ENCODE assay signal across 20 cellular contexts in genomic region chr6:24997186-24997585, GRCh38.
A peak's percentile ranks its signal among the peaks of the same experiment; 100 is the strongest.
DNase-seq lines count a peak whose midpoint lies in the region; ATAC-seq and TF ChIP-seq lines count a peak whose summit lies in the region.
"Had no signal": no experiment of that assay in that cellular context is flagged by ENCODE, and none has a peak within 500 bp of the region (broad histone marks: within the 10 kb centered on the region; RNA-seq: fewer than 3 reads in every experiment).

No MANE protein-coding gene starts in this region.

- ATAC-seq in left lung (no peak), GM18498 (IDR thresholded peaks at IDR 0.05; ENCODE audit: unreplicated experiment) (no peak)
- ATAC-seq in activated CD8-positive, alpha-beta memory T cell treated with anti-CD3 and anti-CD28 coated beads, Interleukin-2, amount 10 ng/mL, durations not matched to agents 7 days and 5 days: no peak

- peaks cover 57% of the 10 kb centered on the region for H3K4me1 Mint-ChIP-seq in activated CD4-positive, alpha-beta T cell treated with anti-CD3 and anti-CD28 coated beads, Interleukin-2, amount 10 ng/mL, durations not matched to agents 7 days and 5 days
- H3K4me1 Mint-ChIP-seq in activated CD8-positive, alpha-beta memory T cell treated with anti-CD3 and anti-CD28 coated beads, Interleukin-2, amount 10 ng/mL, durations not matched to agents 7 days and 5 days: peaks cover 38% of the 10 kb centered on the region

- H3K27me3 ChIP-seq in BLaER1 treated with 17β-estradiol and CSF1 and Interleukin-3, amounts not matched to agents 10 nM and 100 nM: no peaks in the 10 kb centered on the region
- no peaks in the 10 kb centered on the region for H3K27me3 ChIP-seq in HUES48 (ENCODE audit: control insufficient read depth, insufficient read depth, low read length)
- no peaks in the 10 kb centered on the region for H3K27me3 ChIP-seq in left lung
- H3K27me3 ChIP-seq: cardiac muscle cell, dorsolateral prefrontal cortex had no signal

- POLR2A ChIA-PET in activated CD4-positive, alpha-beta T cell treated with anti-CD3 and anti-CD28 coated beads, Interleukin-2, amount 10 ng/mL, durations not matched to agents 7 days and 5 days (lab: Charles Lee): no interaction called here

- H3K9me3 ChIP-seq in BLaER1 treated with 17β-estradiol and CSF1 and Interleukin-3, amounts not matched to agents 10 nM and 100 nM (replicated peaks in 1 of 11): peaks cover 7 to 15% (median 10%) of the 10 kb centered on the region in 11 experiments; a peak in 14 of 22 replicates
- H3K9me3 ChIP-seq in HUES48 (ENCODE audit: control insufficient read depth, insufficient read depth, low read length): no peaks in the 10 kb centered on the region
- H3K9me3 ChIP-seq in left lung: no peaks in the 10 kb centered on the region

- peak overlapping the region in 9 of 11 experiments; percentile 29 to 72 (median 66); a peak in 15 of 22 replicates for H3K9ac ChIP-seq in BLaER1 treated with 17β-estradiol and CSF1 and Interleukin-3, amounts not matched to agents 10 nM and 100 nM
- no peak overlapping the region for H3K9ac ChIP-seq in HUES48 (ENCODE audit: low read depth, low read length)

- H4K20me1 ChIP-seq in BLaER1 treated with 17β-estradiol and CSF1 and Interleukin-3, amounts not matched to agents 10 nM and 100 nM: no peaks in the 10 kb centered on the region

- no peak overlapping the region for H3K27ac Mint-ChIP-seq in activated CD4-positive, alpha-beta T cell treated with anti-CD3 and anti-CD28 coated beads, Interleukin-2, amount 10 ng/mL, durations not matched to agents 7 days and 5 days
- H3K27ac Mint-ChIP-seq in activated CD8-positive, alpha-beta memory T cell treated with anti-CD3 and anti-CD28 coated beads, Interleukin-2, amount 10 ng/mL, durations not matched to agents 7 days and 5 days: no peak overlapping the region

- H3K27me3 Mint-ChIP-seq in activated CD4-positive, alpha-beta T cell treated with anti-CD3 and anti-CD28 coated beads, Interleukin-2, amount 10 ng/mL, durations not matched to agents 7 days and 5 days: no peaks in the 10 kb centered on the region
- no peaks in the 10 kb centered on the region for H3K27me3 Mint-ChIP-seq in activated CD8-positive, alpha-beta memory T cell treated with anti-CD3 and anti-CD28 coated beads, Interleukin-2, amount 10 ng/mL, durations not matched to agents 7 days and 5 days
- H3K27me3 Mint-ChIP-seq: stimulated activated naive CD8-positive, alpha-beta T cell treated with anti-CD3 and anti-CD28 coated beads, Interleukin-15, Interleukin-2, amounts not matched to agents 100 ng/mL and 50 ng/mL, for 24 hours had no signal

- peaks cover 41% of the 10 kb centered on the region for H3K36me3 Mint-ChIP-seq in activated CD4-positive, alpha-beta T cell treated with anti-CD3 and anti-CD28 coated beads, Interleukin-2, amount 10 ng/mL, durations not matched to agents 7 days and 5 days (ENCODE audit: low read depth)
- peaks cover 17% of the 10 kb centered on the region for H3K36me3 Mint-ChIP-seq in activated CD8-positive, alpha-beta memory T cell treated with anti-CD3 and anti-CD28 coated beads, Interleukin-2, amount 10 ng/mL, durations not matched to agents 7 days and 5 days

- peak overlapping the region; percentile 71 to 90 (median 84) for H3K4me2 ChIP-seq in BLaER1 treated with 17β-estradiol and CSF1 and Interleukin-3, amounts not matched to agents 10 nM and 100 nM

- peak overlapping the region; percentile 14 to 87 (median 82); a peak in 21 of 22 replicates for H3K27ac ChIP-seq in BLaER1 treated with 17β-estradiol and CSF1 and Interleukin-3, amounts not matched to agents 10 nM and 100 nM
- peak overlapping the region; percentile 12 for H3K27ac ChIP-seq in HUES48 (ENCODE audit: low read depth, low read length)
- H3K27ac ChIP-seq in left lung: peak overlapping the region; percentile 7 to 84
- H3K27ac ChIP-seq: cardiac muscle cell, dorsolateral prefrontal cortex, epithelial cell of prostate, left ventricle myocardium inferior, VCaP had no signal

- DNase-seq in SKM-1 treated with dmso at 0.1 percent for 144 hours (lab: John Stamatoyannopoulos, UW; ENCODE audit: unreplicated experiment): peak; percentile 45
- no peak for DNase-seq in left lung
- no peak for DNase-seq in activated CD4-positive, alpha-beta T cell treated with anti-CD3 and anti-CD28 coated beads, Interleukin-2, amount 10 ng/mL, durations not matched to agents 7 days and 5 days
- DNase-seq in activated CD8-positive, alpha-beta memory T cell treated with anti-CD3 and anti-CD28 coated beads, Interleukin-2, amount 10 ng/mL, durations not matched to agents 7 days and 5 days: no peak
- DNase-seq in NCI-H446 treated with DMSO at 0.1 percent for 48 hours (lab: John Stamatoyannopoulos, UW): no peak
- DNase-seq: ACHN; dorsolateral prefrontal cortex; foreskin melanocyte; left ventricle myocardium inferior; NCI-H748 treated with DMSO at 0.1 percent for 48 hours; right cardiac atrium; RPMI8226; stimulated activated CD4-positive, alpha-beta T cell treated with anti-CD3 and anti-CD28 coated beads, Interleukin-15, amount 100 ng/mL, for 24 hours had no signal

- peak overlapping the region in 2 of 10 experiments; percentile 9 to 25; a peak in 2 of 20 replicates for H3K4me3 ChIP-seq in BLaER1 treated with 17β-estradiol and CSF1 and Interleukin-3, amounts not matched to agents 10 nM and 100 nM
- H3K4me3 ChIP-seq in HUES48 (ENCODE audit: low read depth, low read length) (no peak overlapping the region), left lung (no peak overlapping the region)
- H3K4me3 ChIP-seq: cardiac muscle cell, dorsolateral prefrontal cortex, left ventricle myocardium inferior had no signal

- H3K36me3 ChIP-seq in BLaER1 treated with 17β-estradiol and CSF1 and Interleukin-3, amounts not matched to agents 10 nM and 100 nM: no peaks in the 10 kb centered on the region
- no peaks in the 10 kb centered on the region for H3K36me3 ChIP-seq in HUES48 (ENCODE audit: control insufficient read depth, insufficient read depth, low read length)
- H3K36me3 ChIP-seq in left lung: no peaks in the 10 kb centered on the region
- H3K36me3 ChIP-seq: cardiac muscle cell, left ventricle myocardium inferior had no signal

- intact Hi-C loops in left lung (cut with DNase I): no loop called here

- H3K4me3 Mint-ChIP-seq in activated CD4-positive, alpha-beta T cell treated with anti-CD3 and anti-CD28 coated beads, Interleukin-2, amount 10 ng/mL, durations not matched to agents 7 days and 5 days: no peak overlapping the region
- no peak overlapping the region for H3K4me3 Mint-ChIP-seq in activated CD8-positive, alpha-beta memory T cell treated with anti-CD3 and anti-CD28 coated beads, Interleukin-2, amount 10 ng/mL, durations not matched to agents 7 days and 5 days
- H3K4me3 Mint-ChIP-seq: stimulated activated naive CD8-positive, alpha-beta T cell treated with anti-CD3 and anti-CD28 coated beads, Interleukin-15, Interleukin-2, amounts not matched to agents 100 ng/mL and 50 ng/mL, for 24 hours had no signal

- TF ChIP-seq CTCF in left lung (IDR thresholded peaks at IDR 0.05): no peak

- H3K4me1 ChIP-seq in BLaER1 treated with 17β-estradiol and CSF1 and Interleukin-3, amounts not matched to agents 10 nM and 100 nM: peaks cover 32 to 75% (median 53%) of the 10 kb centered on the region in 10 experiments
- H3K4me1 ChIP-seq in HUES48 (ENCODE audit: control insufficient read depth, insufficient read depth, low read length): peaks cover 31% of the 10 kb centered on the region
- peaks cover 3 to 48% of the 10 kb centered on the region in 2 donors for H3K4me1 ChIP-seq in left lung
- H3K4me1 ChIP-seq: left ventricle myocardium inferior had no signal

- CTCF ChIA-PET in activated CD4-positive, alpha-beta T cell treated with anti-CD3 and anti-CD28 coated beads, Interleukin-2, amount 10 ng/mL, durations not matched to agents 7 days and 5 days (lab: Charles Lee): interaction anchor here (1.5 kb wide), 1 partner anchor 29 kb away, joined by 3 read pairs; no protein-coding TSS in a partner anchor
- CTCF ChIA-PET in activated CD8-positive, alpha-beta memory T cell treated with anti-CD3 and anti-CD28 coated beads, Interleukin-2, amount 10 ng/mL, durations not matched to agents 7 days and 5 days (lab: Charles Lee): interaction anchor here (1.2 to 7.4 kb wide), 2 partner anchors 20 to 140 kb away, joined by 4 to 107 read pairs; no protein-coding TSS in a partner anchor

- peaks cover 24% of the 10 kb centered on the region for H3K9me3 Mint-ChIP-seq in activated CD4-positive, alpha-beta T cell treated with anti-CD3 and anti-CD28 coated beads, Interleukin-2, amount 10 ng/mL, durations not matched to agents 7 days and 5 days
- no peaks in the 10 kb centered on the region for H3K9me3 Mint-ChIP-seq in activated CD8-positive, alpha-beta memory T cell treated with anti-CD3 and anti-CD28 coated beads, Interleukin-2, amount 10 ng/mL, durations not matched to agents 7 days and 5 days (ENCODE audit: low read depth)
- H3K9me3 Mint-ChIP-seq: stimulated activated naive CD8-positive, alpha-beta T cell treated with anti-CD3 and anti-CD28 coated beads, Interleukin-15, Interleukin-2, amounts not matched to agents 100 ng/mL and 50 ng/mL, for 24 hours had no signal

Comparison
In these comparisons a context has a peak if more than half of its experiments do, and no peak if none do; other contexts are left out.
1. H3K27ac ChIP-seq: peak in every context shown above with its lines; median percentile 82 in BLaER1 treated with 17β-estradiol and CSF1 and Interleukin-3, amounts not matched to agents 10 nM and 100 nM; 46 in left lung; 12 in HUES48.